In genomic region chr15:52227456-52227855, GRCh38 we compare ENCODE assay signal across 8 cellular contexts.
A peak's percentile ranks its signal among the peaks of the same experiment; 100 is the strongest.
DNase-seq lines count a peak whose midpoint lies in the region; ATAC-seq lines count a peak whose summit lies in the region.

No MANE protein-coding gene starts in this region.

- H3K4me1 ChIP-seq in effector memory CD4-positive, alpha-beta T cell (ENCODE audit: control insufficient read depth, insufficient read depth, low read length, poor library complexity, severe bottlenecking): no peaks in the 10 kb centered on the region

- H3K4me3 ChIP-seq in effector memory CD4-positive, alpha-beta T cell (ENCODE audit: insufficient read depth, low read depth, low read length, poor library complexity, severe bottlenecking): no peak overlapping the region

- no peaks in the 10 kb centered on the region for H3K27me3 ChIP-seq in effector memory CD4-positive, alpha-beta T cell (replicated peaks; ENCODE audit: control insufficient read depth, insufficient read depth, low read length, poor library complexity, severe bottlenecking)

- no peaks in the 10 kb centered on the region for H3K36me3 ChIP-seq in effector memory CD4-positive, alpha-beta T cell (ENCODE audit: control insufficient read depth, insufficient read depth, low read length)

- ATAC-seq in GM19452 (IDR thresholded peaks at IDR 0.05; ENCODE audit: unreplicated experiment) (peak; percentile 80), HG03469 (IDR thresholded peaks at IDR 0.05; ENCODE audit: unreplicated experiment) (peak; percentile 74)

- H3K27ac ChIP-seq in effector memory CD4-positive, alpha-beta T cell (ENCODE audit: insufficient read depth, low read length, poor library complexity, severe bottlenecking): no peak overlapping the region

- DNase-seq in CMK (ENCODE audit: low read depth): peak; percentile 48
- DNase-seq in NCI-H69 (lab: John Stamatoyannopoulos, UW): peak; percentile 82
- DNase-seq in activated CD4-positive, alpha-beta T cell treated with anti-CD3 and anti-CD28 coated beads, Interleukin-2, amount 50 U/mL, for 48 hours: peak; percentile 70 to 75
- peak; percentile 23 to 43 (median 32) for DNase-seq in effector memory CD4-positive, alpha-beta T cell
- DNase-seq in midbrain (lab: John Stamatoyannopoulos, UW): peak; percentile 70
- DNase-seq in stimulated activated CD8-positive, alpha-beta memory T cell treated with anti-CD3 and anti-CD28 coated beads, Interleukin-7, amount 100 ng/mL, for 1 hour (ENCODE audit: low read depth in 2 of 2): peak; percentile 34 to 37

- no peaks in the 10 kb centered on the region for H3K9me3 ChIP-seq in effector memory CD4-positive, alpha-beta T cell (ENCODE audit: control insufficient read depth, low read length)

Comparison
In these comparisons a context has a peak if more than half of its experiments do, and no peak if none do; other contexts are left out.
1. DNase-seq: peak in every context shown above with its lines; median percentile 82 in NCI-H69; 72 in activated CD4-positive, alpha-beta T cell treated with anti-CD3 and anti-CD28 coated beads, Interleukin-2, amount 50 U/mL, for 48 hours; 70 in midbrain; 48 in CMK; 36 in stimulated activated CD8-positive, alpha-beta memory T cell treated with anti-CD3 and anti-CD28 coated beads, Interleukin-7, amount 100 ng/mL, for 1 hour; 32 in effector memory CD4-positive, alpha-beta T cell.